In the genomic region with DNA sequence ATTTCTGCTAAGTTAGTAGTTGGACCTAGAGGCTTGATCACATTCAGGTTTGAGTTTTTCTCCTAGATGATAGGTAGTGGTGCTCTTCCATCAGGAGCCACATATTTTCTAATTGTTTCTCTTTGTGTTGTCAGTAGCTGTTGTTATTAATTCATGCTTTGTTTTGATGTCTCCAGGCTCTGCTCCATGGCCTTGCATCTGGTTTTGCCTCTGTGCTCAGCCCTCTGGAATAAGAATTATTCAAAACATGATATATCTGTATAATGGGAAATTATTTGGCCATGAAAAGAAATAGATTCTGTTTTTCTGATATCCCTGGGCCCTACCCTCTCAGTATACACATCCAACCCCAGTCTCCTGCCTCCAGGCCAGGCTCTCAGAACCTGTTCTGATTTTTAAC, we compare ENCODE assay signal across 28 cellular contexts.
"Had no signal": no experiment of that assay in that cellular context is flagged by ENCODE, and none has a peak within 500 bp of the region (broad histone marks: within the 10 kb centered on the region; RNA-seq: fewer than 3 reads in every experiment).

No MANE protein-coding gene starts in this region.

- H3K27me3 ChIP-seq: adrenal gland, body of pancreas had no signal

- H3K36me3 ChIP-seq: adrenal gland, WERI-Rb-1 had no signal

- H3K9me3 ChIP-seq: adrenal gland, body of pancreas had no signal

- H3K4me3 ChIP-seq: adrenal gland, body of pancreas had no signal

- FAIRE-seq: colon, frontal cortex had no signal

- H3K27ac ChIP-seq: adrenal gland, body of pancreas, WERI-Rb-1 had no signal

- H3K4me1 ChIP-seq: body of pancreas had no signal

- DNase-seq: activated B cell treated with CpG ODN at 0.5 μM for 24 hours; activated CD4-positive, alpha-beta T cell treated with anti-CD3 and anti-CD28 coated beads for 48 hours; activated CD4-positive, alpha-beta T cell treated with anti-CD3 and anti-CD28 coated beads, Interleukin-2, amount 50 U/mL, for 1 hour; activated CD4-positive, alpha-beta T cell treated with anti-CD3 and anti-CD28 coated beads, Interleukin-2, amount 50 U/mL, for 48 hours; activated CD8-positive, alpha-beta memory T cell treated with anti-CD3 and anti-CD28 coated beads for 24 hours; activated CD8-positive, alpha-beta T cell treated with anti-CD3 and anti-CD28 coated beads for 36 hours; activated effector memory CD4-positive, alpha-beta T cell treated with Interleukin-2 at 50 U/mL for 16 hours; activated gamma-delta T cell treated with Interleukin-2 at 50 U/mL for 16 hours; activated naive CD4-positive, alpha-beta T cell treated with anti-CD3 and anti-CD28 coated beads, Interleukin-2, amount 50 U/mL, for 16 hours; activated naive CD4-positive, alpha-beta T cell treated with Interleukin-2 at 50 U/mL for 16 hours; activated T-cell treated with anti-CD3 and anti-CD28 coated beads, Interleukin-2, amount 50 U/mL, for 4 hours; amygdala; aorta; body of pancreas; caudate nucleus; cortex of kidney; dermis blood vessel endothelial cell; effector CD4-positive, alpha-beta T cell; effector memory CD8-positive, alpha-beta T cell; T-helper 17 cell; T1000; WERI-Rb-1 had no signal

- ATAC-seq: activated CD4-positive, CD25-positive, alpha-beta regulatory T cell treated with anti-CD3 and anti-CD28 coated beads, Interleukin-2, amount 50 U/mL, for 24 hours; activated CD8-positive, alpha-beta T cell treated with anti-CD3 and anti-CD28 coated beads for 36 hours; activated T-cell treated with anti-CD3 and anti-CD28 coated beads, Interleukin-2, amount 50 U/mL, for 4 hours; activated T-helper 17 cell treated with anti-CD3 and anti-CD28 coated beads, Interleukin-2, amount 50 U/mL, for 72 hours; body of pancreas; effector memory CD8-positive, alpha-beta T cell; esophagus mucosa; T-helper 17 cell had no signal
